Comparison of ENCODE assay signal across 14 cellular contexts in genomic region chr6:155832596-155832995, GRCh38.
A peak's percentile ranks its signal among the peaks of the same experiment; 100 is the strongest.
DNase-seq lines count a peak whose midpoint lies in the region; ATAC-seq and TF ChIP-seq lines count a peak whose summit lies in the region.
"Had no signal": no experiment of that assay in that cellular context is flagged by ENCODE, and none has a peak within 500 bp of the region (broad histone marks: within the 10 kb centered on the region; RNA-seq: fewer than 3 reads in every experiment).

No MANE protein-coding gene starts in this region.

- CTCF ChIA-PET in Caco-2 (lab: Charles Lee), result no interaction called here
- CTCF ChIA-PET in CD8-positive, alpha-beta T cell (lab: Charles Lee), result interaction anchor here (0.6 kb wide), 1 partner anchor 293 kb away, joined by 3 read pairs; no protein-coding TSS in a partner anchor

- intact Hi-C loops in Caco-2 (cut with micrococcal nuclease; ENCODE audit: unreplicated experiment), result no loop called here
- intact Hi-C loops in CD8-positive, alpha-beta T cell (cut with DNase I, micrococcal nuclease), result no loop called here

- no peak overlapping the region for H3K27ac Mint-ChIP-seq in Caco-2 (ENCODE audit: unreplicated experiment)
- no peak overlapping the region for H3K27ac Mint-ChIP-seq in CD8-positive, alpha-beta T cell
- H3K27ac Mint-ChIP-seq: CD4-positive, CD25-positive, alpha-beta regulatory T cell had no signal

- no peak overlapping the region for H3K4me3 ChIP-seq in HFF-Myc (replicated peaks; ENCODE audit: low read depth, low read length)
- no peak overlapping the region for H3K4me3 ChIP-seq in adipocyte (ENCODE audit: low read length)
- H3K4me3 ChIP-seq in Caco-2 (ENCODE audit: low read depth, low read length), result no peak overlapping the region
- no peak overlapping the region for H3K4me3 ChIP-seq in CD8-positive, alpha-beta T cell (ENCODE audit: low read depth, low read length)
- H3K4me3 ChIP-seq: gastrocnemius medialis, testis had no signal

- no peaks in the 10 kb centered on the region for H3K36me3 Mint-ChIP-seq in Caco-2 (ENCODE audit: insufficient read depth, unreplicated experiment)
- no peaks in the 10 kb centered on the region for H3K36me3 Mint-ChIP-seq in CD8-positive, alpha-beta T cell
- H3K36me3 Mint-ChIP-seq: CD4-positive, CD25-positive, alpha-beta regulatory T cell had no signal

- ATAC-seq in CD8-positive, alpha-beta T cell, result no peak
- ATAC-seq: gastrocnemius medialis had no signal

- no peak overlapping the region for H3K27ac ChIP-seq in CD8-positive, alpha-beta T cell (ENCODE audit: low read depth, low read length)
- H3K27ac ChIP-seq: gastrocnemius medialis, testis had no signal

- H3K27me3 ChIP-seq in adipocyte (replicated peaks; ENCODE audit: control insufficient read depth, insufficient read depth, low read length), result no peaks in the 10 kb centered on the region
- no peaks in the 10 kb centered on the region for H3K27me3 ChIP-seq in Caco-2 (replicated peaks; ENCODE audit: control insufficient read depth, insufficient read depth, low read length)
- no peaks in the 10 kb centered on the region for H3K27me3 ChIP-seq in CD8-positive, alpha-beta T cell (ENCODE audit: insufficient read depth, low read length)
- H3K27me3 ChIP-seq: gastrocnemius medialis, testis had no signal

- no peaks in the 10 kb centered on the region for H3K36me3 ChIP-seq in adipocyte (ENCODE audit: control insufficient read depth, insufficient read depth, low read length, severe bottlenecking)
- no peaks in the 10 kb centered on the region for H3K36me3 ChIP-seq in Caco-2 (ENCODE audit: control insufficient read depth, insufficient read depth, low read length)
- H3K36me3 ChIP-seq in CD8-positive, alpha-beta T cell (ENCODE audit: insufficient read depth, low read length), result no peaks in the 10 kb centered on the region
- H3K36me3 ChIP-seq: gastrocnemius medialis had no signal

- no peaks in the 10 kb centered on the region for H3K9me3 ChIP-seq in adipocyte (ENCODE audit: control insufficient read depth, low read length)
- no peaks in the 10 kb centered on the region for H3K9me3 ChIP-seq in Caco-2
- no peaks in the 10 kb centered on the region for H3K9me3 ChIP-seq in CD8-positive, alpha-beta T cell (ENCODE audit: low read length)
- H3K9me3 ChIP-seq: gastrocnemius medialis, testis had no signal

- H3K4me3 Mint-ChIP-seq in Caco-2 (ENCODE audit: unreplicated experiment), result no peak overlapping the region
- no peak overlapping the region for H3K4me3 Mint-ChIP-seq in CD8-positive, alpha-beta T cell
- H3K4me3 Mint-ChIP-seq: CD4-positive, CD25-positive, alpha-beta regulatory T cell had no signal

- no peaks in the 10 kb centered on the region for H3K4me1 Mint-ChIP-seq in Caco-2 (ENCODE audit: low read depth, unreplicated experiment)
- H3K4me1 Mint-ChIP-seq in CD8-positive, alpha-beta T cell (ENCODE audit: low read depth), result no peaks in the 10 kb centered on the region
- H3K4me1 Mint-ChIP-seq: CD4-positive, CD25-positive, alpha-beta regulatory T cell had no signal

- H3K9ac ChIP-seq in adipocyte (ENCODE audit: low read length), result no peak overlapping the region

- no peaks in the 10 kb centered on the region for H3K27me3 Mint-ChIP-seq in Caco-2 (ENCODE audit: insufficient read depth, unreplicated experiment)
- no peaks in the 10 kb centered on the region for H3K27me3 Mint-ChIP-seq in CD8-positive, alpha-beta T cell (ENCODE audit: low read depth)
- H3K27me3 Mint-ChIP-seq: CD4-positive, CD25-positive, alpha-beta regulatory T cell had no signal

- POLR2A ChIA-PET in Caco-2 (lab: Charles Lee), result no interaction called here
- POLR2A ChIA-PET in CD8-positive, alpha-beta T cell (lab: Charles Lee), result no interaction called here

- H3K9me3 Mint-ChIP-seq in Caco-2 (ENCODE audit: unreplicated experiment), result no peaks in the 10 kb centered on the region
- H3K9me3 Mint-ChIP-seq in CD8-positive, alpha-beta T cell, result no peaks in the 10 kb centered on the region

- H3K4me1 ChIP-seq in adipocyte (ENCODE audit: control insufficient read depth, insufficient read depth, low read length) (no peaks in the 10 kb centered on the region), Caco-2 (no peaks in the 10 kb centered on the region)
- H3K4me1 ChIP-seq in CD8-positive, alpha-beta T cell (ENCODE audit: insufficient read depth, low read length), result no peaks in the 10 kb centered on the region
- H3K4me1 ChIP-seq: gastrocnemius medialis, testis had no signal

- no TSS peak for BruUV-seq in Caco-2 (replicated peaks; lab: Mats Ljungman, UMichigan)

- no peak for DNase-seq in AG09319 (ENCODE audit: extremely low read depth, low read depth)
- peak; percentile 21 for DNase-seq in HFF-Myc (ENCODE audit: extremely low read depth, low read depth)
- peak; percentile 12 for DNase-seq in adipocyte (ENCODE audit: low read depth)
- DNase-seq in glomerular visceral epithelial cell (ENCODE audit: extremely low spot score), result peak; percentile 7
- no peak for DNase-seq in activated CD4-positive, alpha-beta T cell treated with anti-CD3 and anti-CD28 coated beads for 1 hour
- DNase-seq in NCI-H1105 treated with DMSO at 0.1 percent for 48 hours (lab: John Stamatoyannopoulos, UW), result no peak
- no peak for DNase-seq in Caco-2
- no peak for DNase-seq in CD8-positive, alpha-beta T cell
- DNase-seq: activated T-cell treated with anti-CD3 and anti-CD28 coated beads, Interleukin-2, amount 50 U/mL, for 48 hours; caudate nucleus; gastrocnemius medialis; retina; testis had no signal

- TF ChIP-seq CTCF in AG09319 (IDR thresholded peaks at IDR 0.05; ENCODE audit: low read depth, low read length) (peak; percentile 11), HFF-Myc (IDR thresholded peaks at IDR 0.05; ENCODE audit: low read depth, low read length, missing control alignments) (no peak), Caco-2 (IDR thresholded peaks at IDR 0.05; ENCODE audit: insufficient read depth in 1 of 2, low read depth in 1 of 2, low read length in 1 of 2, severe bottlenecking in 1 of 2, unreplicated experiment in 1 of 2) (no peak)
- no peak for TF ChIP-seq CTCF in CD8-positive, alpha-beta T cell (IDR thresholded peaks at IDR 0.05)

Comparison
In these comparisons a context has a peak if more than half of its experiments do, and no peak if none do; other contexts are left out.
1. DNase-seq: peak in HFF-Myc (single experiment), adipocyte (single experiment) and glomerular visceral epithelial cell (single experiment); none in AG09319 (single experiment), activated CD4-positive, alpha-beta T cell treated with anti-CD3 and anti-CD28 coated beads for 1 hour (single experiment), NCI-H1105 treated with DMSO at 0.1 percent for 48 hours (single experiment), Caco-2 (0 of 2) and CD8-positive, alpha-beta T cell (0 of 7).